21 cellular contexts compared by ENCODE assay signal in genomic region chr4:177528620-177529019, GRCh38.
"Had no signal": no experiment of that assay in that cellular context is flagged by ENCODE, and none has a peak within 500 bp of the region (broad histone marks: within the 10 kb centered on the region; RNA-seq: fewer than 3 reads in every experiment).

No MANE protein-coding gene starts in this region.

- H3K36me3 ChIP-seq: neural progenitor cell, right lobe of liver, suprapubic skin, transverse colon, vagina had no signal

- H3K4me1 ChIP-seq: parathyroid adenoma, suprapubic skin, transverse colon, vagina had no signal

- H3K9ac ChIP-seq: neural progenitor cell, parathyroid adenoma had no signal

- H3K4me2 ChIP-seq: neural progenitor cell had no signal

- H3K27ac ChIP-seq: dorsolateral prefrontal cortex, neural progenitor cell, parathyroid adenoma, right lobe of liver, suprapubic skin, transverse colon, vagina had no signal

- DNase-seq: dorsolateral prefrontal cortex; effector CD4-positive, alpha-beta T cell; head of caudate nucleus; kidney; mesenchymal stem cell; mucosa of descending colon; naive thymus-derived CD4-positive, alpha-beta T cell; right lobe of liver; small intestine; stimulated activated CD4-positive, alpha-beta T cell treated with anti-CD3 and anti-CD28 coated beads, Interleukin-15, amount 100 ng/mL, for 24 hours; stimulated activated CD4-positive, alpha-beta T cell treated with anti-CD3 and anti-CD28 coated beads, Interleukin-2, amount 100 ng/mL, for 48 hours; stimulated activated CD8-positive, alpha-beta memory T cell treated with anti-CD3 and anti-CD28 coated beads, Interleukin-4, amount 100 ng/mL, for 48 hours; stimulated activated naive CD4-positive, alpha-beta T cell; stimulated activated naive CD8-positive, alpha-beta T cell treated with anti-CD3 and anti-CD28 coated beads, Interleukin-15, amount 100 ng/mL, for 72 hours; transverse colon had no signal

- H2AFZ ChIP-seq: neural progenitor cell, parathyroid adenoma had no signal

- H3K79me2 ChIP-seq: parathyroid adenoma had no signal

- H3K27me3 ChIP-seq: dorsolateral prefrontal cortex, neural progenitor cell, right lobe of liver, suprapubic skin, transverse colon, vagina had no signal

- H3K9me3 ChIP-seq: mucosa of descending colon, right lobe of liver, transverse colon, vagina had no signal

- H3K4me3 ChIP-seq: dorsolateral prefrontal cortex, mucosa of descending colon, neural progenitor cell, right lobe of liver, suprapubic skin, transverse colon, vagina had no signal

- ATAC-seq: left lobe of liver; mucosa of descending colon; naive thymus-derived CD4-positive, alpha-beta T cell; right lobe of liver; stimulated activated naive CD8-positive, alpha-beta T cell treated with anti-CD3 and anti-CD28 coated beads, Interleukin-15, amount 100 ng/mL, for 72 hours had no signal

- FAIRE-seq: frontal cortex, kidney, small intestine had no signal
